Comparison of ENCODE assay signal across 20 cellular contexts in genomic region chr17:6534846-6535514, GRCh38. TPM values are rescaled to one million over a fixed set of nuclear protein-coding genes. Genes with fewer than 3 reads are reported as not detected.
"Had no signal": no experiment of that assay in that cellular context is flagged by ENCODE, and none has a peak within 500 bp of the region (broad histone marks: within the 10 kb centered on the region; RNA-seq: fewer than 3 reads in every experiment).

No MANE protein-coding gene starts in this region.

- H3K9ac ChIP-seq: parathyroid adenoma had no signal

- H3K27me3 ChIP-seq: ascending aorta, gastrocnemius medialis, heart left ventricle, suprapubic skin had no signal

- H2AFZ ChIP-seq: parathyroid adenoma had no signal

- H3K27ac ChIP-seq: ascending aorta, coronary artery, gastrocnemius medialis, heart left ventricle, left ventricle myocardium inferior, parathyroid adenoma, suprapubic skin had no signal

- H3K9me3 ChIP-seq: ascending aorta, suprapubic skin had no signal

- H3K4me1 Mint-ChIP-seq: activated naive CD4-positive, alpha-beta T cell treated with anti-CD3 and anti-CD28 coated beads, Interleukin-2, amount 50 U/mL, for 24 hours; central memory CD8-positive, alpha-beta T cell; memory B cell; naive thymus-derived CD8-positive, alpha-beta T cell had no signal

- H3K4me1 ChIP-seq: ascending aorta, heart left ventricle, parathyroid adenoma had no signal

- ATAC-seq: activated CD4-positive, CD25-positive, alpha-beta regulatory T cell treated with anti-CD3 and anti-CD28 coated beads, Interleukin-2, amount 50 U/mL, for 24 hours; activated T-cell treated with anti-CD3 and anti-CD28 coated beads, Interleukin-2, amount 50 U/mL, for 72 hours; gastrocnemius medialis; heart left ventricle; naive thymus-derived CD8-positive, alpha-beta T cell; stimulated activated naive CD8-positive, alpha-beta T cell treated with anti-CD3 and anti-CD28 coated beads, Interleukin-15, Interleukin-2, amounts not matched to agents 100 U/mL and 50 U/mL, for 24 hours had no signal

- H3K9me3 Mint-ChIP-seq: activated naive CD4-positive, alpha-beta T cell treated with anti-CD3 and anti-CD28 coated beads, Interleukin-2, amount 50 U/mL, for 24 hours; activated T-cell treated with anti-CD3 and anti-CD28 coated beads, Interleukin-2, amount 50 U/mL, for 72 hours; central memory CD8-positive, alpha-beta T cell had no signal

- DNase-seq: activated CD8-positive, alpha-beta memory T cell treated with anti-CD3 and anti-CD28 coated beads for 24 hours; activated gamma-delta T cell; activated T-cell treated with anti-CD3 and anti-CD28 coated beads, Interleukin-2, amount 50 U/mL, for 72 hours; gastrocnemius medialis; kidney glomerular epithelial cell; left ventricle myocardium inferior; naive thymus-derived CD8-positive, alpha-beta T cell; stimulated activated naive CD8-positive, alpha-beta T cell treated with anti-CD3 and anti-CD28 coated beads, Interleukin-15, Interleukin-2, amounts not matched to agents 100 U/mL and 50 U/mL, for 24 hours; T-helper 1 cell; T1000; trophoblast cell had no signal

- H3K4me3 Mint-ChIP-seq: activated naive CD4-positive, alpha-beta T cell treated with anti-CD3 and anti-CD28 coated beads, Interleukin-2, amount 50 U/mL, for 24 hours; activated T-cell treated with anti-CD3 and anti-CD28 coated beads, Interleukin-2, amount 50 U/mL, for 72 hours; central memory CD8-positive, alpha-beta T cell; memory B cell; naive thymus-derived CD8-positive, alpha-beta T cell had no signal

- H3K4me3 ChIP-seq: ascending aorta, coronary artery, gastrocnemius medialis, heart left ventricle, left ventricle myocardium inferior, suprapubic skin had no signal

- H3K27ac Mint-ChIP-seq: activated naive CD4-positive, alpha-beta T cell treated with anti-CD3 and anti-CD28 coated beads, Interleukin-2, amount 50 U/mL, for 24 hours; activated T-cell treated with anti-CD3 and anti-CD28 coated beads, Interleukin-2, amount 50 U/mL, for 72 hours; memory B cell had no signal

- H3K36me3 ChIP-seq: ascending aorta, gastrocnemius medialis, heart left ventricle, left ventricle myocardium inferior had no signal

RNA-seq across cellular contexts. Expression of gene PITPNM3, which starts 21.4 kb away (rescaled TPM):
- polyA plus RNA-seq: naive thymus-derived CD8-positive, alpha-beta T cell had no signal
